Comparison of ENCODE assay signal across 20 cellular contexts in the genomic region with DNA sequence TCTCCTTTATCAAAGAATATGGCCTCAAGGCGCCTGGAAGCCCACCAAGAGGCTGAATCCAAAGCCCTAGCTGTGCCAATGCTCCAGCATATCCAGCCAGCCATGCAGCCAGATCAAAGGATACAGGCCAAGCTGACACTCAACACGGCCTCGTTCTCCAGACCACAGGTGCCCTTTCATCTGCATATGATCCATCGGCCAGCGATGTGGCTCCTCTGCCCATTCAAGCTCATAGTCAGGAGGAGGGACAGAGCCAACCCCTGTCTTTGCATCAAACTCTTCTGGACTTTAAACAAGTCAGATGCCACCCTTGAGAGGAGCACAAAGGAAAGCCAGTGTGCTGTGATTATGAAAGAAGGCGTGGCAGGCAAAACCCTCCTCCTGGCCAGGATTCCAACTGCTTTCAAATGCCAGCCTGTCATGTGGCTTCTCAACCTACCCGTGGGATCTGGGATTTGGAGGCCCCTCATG. TPM values are rescaled to one million over a fixed set of nuclear protein-coding genes. Genes with fewer than 3 reads are reported as not detected.
DNase-seq lines count a peak whose midpoint lies in the region; ATAC-seq and TF ChIP-seq lines count a peak whose summit lies in the region.
"Had no signal": no experiment of that assay in that cellular context is flagged by ENCODE, and none has a peak within 500 bp of the region (broad histone marks: within the 10 kb centered on the region; RNA-seq: fewer than 3 reads in every experiment).

No MANE protein-coding gene starts in this region.

- H3K4me1 Mint-ChIP-seq in neural progenitor cell = peaks cover 5% of the 10 kb centered on the region

- TF ChIP-seq CTCF in esophagus muscularis mucosa (IDR thresholded peaks at IDR 0.05) (no peak), neural progenitor cell (IDR thresholded peaks at IDR 0.05) (no peak), hepatocyte (IDR thresholded peaks at IDR 0.05; ENCODE audit: poor library complexity) (no peak)

- H3K9me3 ChIP-seq in esophagus muscularis mucosa = no peaks in the 10 kb centered on the region
- no peaks in the 10 kb centered on the region for H3K9me3 ChIP-seq in neural progenitor cell (ENCODE audit: low read depth)
- H3K9me3 ChIP-seq in hepatocyte (ENCODE audit: low read depth) = no peaks in the 10 kb centered on the region
- H3K9me3 ChIP-seq: prostate gland had no signal

- peaks cover 42 to 87% (median 72%) of the 10 kb centered on the region in 4 donors for H3K4me1 ChIP-seq in esophagus muscularis mucosa
- H3K4me1 ChIP-seq in neural progenitor cell = peaks cover 7% of the 10 kb centered on the region
- H3K4me1 ChIP-seq in hepatocyte (ENCODE audit: insufficient read depth) = no peaks in the 10 kb centered on the region
- H3K4me1 ChIP-seq: foreskin keratinocyte, prostate gland had no signal

- H4K20me1 ChIP-seq in neural progenitor cell (ENCODE audit: low read depth) (peaks cover 2% of the 10 kb centered on the region), hepatocyte (ENCODE audit: insufficient read depth, poor library complexity, severe bottlenecking) (no peaks in the 10 kb centered on the region)

- H3K9ac ChIP-seq in neural progenitor cell = no peak overlapping the region

- 57% methylated on average over 7 of the region's 7 CpGs for WGBS in esophagus muscularis mucosa
- 90% methylated on average over 7 of the region's 7 CpGs for WGBS in hepatocyte (ENCODE audit: low lambda C conversion rate, missing lambda C conversion rate)

- ATAC-seq in Right ventricle myocardium superior (ENCODE audit: poor library complexity) (peak; percentile 31), HG03457 (IDR thresholded peaks at IDR 0.05; ENCODE audit: unreplicated experiment) (no peak)
- ATAC-seq: effector memory CD8-positive, alpha-beta T cell; foreskin keratinocyte; naive thymus-derived CD8-positive, alpha-beta T cell; stimulated activated naive CD8-positive, alpha-beta T cell treated with anti-CD3 and anti-CD28 coated beads, Interleukin-15, Interleukin-2, amounts not matched to agents 100 U/mL and 50 U/mL, for 24 hours had no signal

- peak overlapping the region; percentile 42 for H3K27ac Mint-ChIP-seq in neural progenitor cell
- H3K27ac Mint-ChIP-seq: effector memory CD8-positive, alpha-beta T cell had no signal

- H3K4me3 ChIP-seq in esophagus muscularis mucosa = no peak overlapping the region
- H3K4me3 ChIP-seq in neural progenitor cell = no peak overlapping the region
- no peak overlapping the region for H3K4me3 ChIP-seq in hepatocyte
- H3K4me3 ChIP-seq: prostate gland had no signal

- peak overlapping the region; percentile 70 to 85 (median 73) for H3K27ac ChIP-seq in esophagus muscularis mucosa (replicated peaks in 1 of 4)
- no peak overlapping the region for H3K27ac ChIP-seq in neural progenitor cell
- no peak overlapping the region for H3K27ac ChIP-seq in hepatocyte
- H3K27ac ChIP-seq: foreskin keratinocyte, prostate gland had no signal

- DNase-seq in Right ventricle myocardium superior (no peak), cardiac septum (ENCODE audit: low spot score) (no peak), esophagus muscularis mucosa (ENCODE audit: extremely low spot score) (no peak), neural progenitor cell (ENCODE audit: low spot score) (no peak), UCSD-AML1 (lab: John Stamatoyannopoulos, UW; ENCODE audit: unreplicated experiment) (no peak), hepatocyte (ENCODE audit: low spot score) (no peak), C1 segment of cervical spinal cord (lab: John Stamatoyannopoulos, UW) (no peak)
- DNase-seq: activated CD4-positive, CD25-positive, alpha-beta regulatory T cell; activated gamma-delta T cell treated with Interleukin-2 at 50 U/mL for 16 hours; CD8-positive, alpha-beta memory T cell; effector memory CD8-positive, alpha-beta T cell; foreskin keratinocyte; HCEC 1CT; naive thymus-derived CD8-positive, alpha-beta T cell; NCI-H146; NK-92 treated with Interleukin-12 subunit alpha and Interleukin-12 subunit beta, amount 100 ng/mL, for 24 hours; stimulated activated CD4-positive, alpha-beta T cell treated with anti-CD3 and anti-CD28 coated beads, Interleukin-15, amount 100 ng/mL, for 24 hours; stimulated activated naive CD8-positive, alpha-beta T cell treated with anti-CD3 and anti-CD28 coated beads, Interleukin-15, Interleukin-2, amounts not matched to agents 100 U/mL and 50 U/mL, for 24 hours had no signal

- TF ChIP-seq POLR2A in esophagus muscularis mucosa (IDR thresholded peaks at IDR 0.05; ENCODE audit: low read depth) = no peak

- H3K79me2 ChIP-seq in neural progenitor cell (ENCODE audit: low read depth) (no peaks in the 10 kb centered on the region), hepatocyte (no peaks in the 10 kb centered on the region)

- no peak overlapping the region for H3K4me2 ChIP-seq in neural progenitor cell
- H3K4me2 ChIP-seq in hepatocyte = no peak overlapping the region

- H3K36me3 Mint-ChIP-seq in neural progenitor cell = peaks cover 41% of the 10 kb centered on the region
- H3K36me3 Mint-ChIP-seq: naive thymus-derived CD8-positive, alpha-beta T cell had no signal

- intact Hi-C loops in Right ventricle myocardium superior (cut with DNase I) (no loop called here), cardiac septum (cut with DNase I) (no loop called here), esophagus muscularis mucosa (cut with DNase I) (no loop called here)

- peaks cover 2% of the 10 kb centered on the region for H3K27me3 Mint-ChIP-seq in neural progenitor cell (ENCODE audit: insufficient read depth, low read depth)
- H3K27me3 Mint-ChIP-seq: effector memory CD8-positive, alpha-beta T cell had no signal

- H3K9me3 Mint-ChIP-seq in neural progenitor cell = peaks cover 4% of the 10 kb centered on the region
- H3K9me3 Mint-ChIP-seq: CD8-positive, alpha-beta memory T cell; effector memory CD8-positive, alpha-beta T cell; naive thymus-derived CD8-positive, alpha-beta T cell had no signal

- no peak for TF ChIP-seq EP300 in esophagus muscularis mucosa (IDR thresholded peaks at IDR 0.05)

- no peak overlapping the region for H3K4me3 Mint-ChIP-seq in neural progenitor cell
- H3K4me3 Mint-ChIP-seq: CD8-positive, alpha-beta memory T cell; effector memory CD8-positive, alpha-beta T cell; naive thymus-derived CD8-positive, alpha-beta T cell had no signal

- H2AFZ ChIP-seq in neural progenitor cell (replicated peaks) (no peak overlapping the region), hepatocyte (no peak overlapping the region)

- H3K27me3 ChIP-seq in esophagus muscularis mucosa = no peaks in the 10 kb centered on the region
- no peaks in the 10 kb centered on the region for H3K27me3 ChIP-seq in neural progenitor cell
- no peaks in the 10 kb centered on the region for H3K27me3 ChIP-seq in hepatocyte
- H3K27me3 ChIP-seq: foreskin keratinocyte had no signal

- H3K36me3 ChIP-seq in esophagus muscularis mucosa (peaks cover 0 to 26% (median 15%) of the 10 kb centered on the region in 4 donors), neural progenitor cell (no peaks in the 10 kb centered on the region), hepatocyte (replicated peaks; ENCODE audit: insufficient read depth, low read depth) (no peaks in the 10 kb centered on the region)
- H3K36me3 ChIP-seq: prostate gland had no signal

- no peaks in the 10 kb centered on the region for H3K9me2 ChIP-seq in hepatocyte (replicated peaks; ENCODE audit: insufficient read depth)

- H3F3A ChIP-seq in neural progenitor cell (ENCODE audit: low read depth) = no peaks in the 10 kb centered on the region

RNA-seq across cellular contexts. Expression of a gene that starts 42.5 kb away (rescaled TPM):
- 8.4 TPM for total RNA-seq in Right ventricle myocardium superior
- total RNA-seq in cardiac septum = 97.1 TPM
- 10 to 100 TPM; 25.0 to 43.6 (median 28.1) TPM for total RNA-seq in esophagus muscularis mucosa
- 11.5 and 20.9 TPM in 2 replicates for total RNA-seq in neural progenitor cell (ENCODE audit: low replicate concordance)
- total RNA-seq in hepatocyte = 8.0 and 8.6 TPM in 2 replicates
- 6.0 and 6.9 TPM in 2 replicates for polyA plus RNA-seq in hepatocyte

Comparison
In these comparisons a context has a peak if more than half of its experiments do, and no peak if none do; other contexts are left out.
1. H3K27ac ChIP-seq: peak in esophagus muscularis mucosa (4 of 4); none in neural progenitor cell (single experiment) and hepatocyte (single experiment).